Comparison of ENCODE assay signal across 23 cellular contexts in genomic region chr15:74626336-74626735, GRCh38. TPM values are rescaled to one million over a fixed set of nuclear protein-coding genes. Genes with fewer than 3 reads are reported as not detected.
DNase-seq lines count a peak whose midpoint lies in the region; ATAC-seq and TF ChIP-seq lines count a peak whose summit lies in the region.
"Had no signal": no experiment of that assay in that cellular context is flagged by ENCODE, and none has a peak within 500 bp of the region (broad histone marks: within the 10 kb centered on the region; RNA-seq: fewer than 3 reads in every experiment).

No MANE protein-coding gene starts in this region.

- H3K4me3 ChIP-seq in upper lobe of right lung (no peak overlapping the region), lower lobe of right lung (no peak overlapping the region)
- H3K4me3 ChIP-seq: ascending aorta, left lung, neural progenitor cell, thoracic aorta had no signal

- POLR2A ChIA-PET in activated B cell treated with CpG ODN at 0.5 μM for 24 hours (lab: Charles Lee): interaction anchor here (1.1 to 2.5 kb wide), 2 partner anchors 10 to 162 kb away, joined by 3 to 22 read pairs; partner anchors contain the start of gene CLK3

- no peak for DNase-seq in stimulated activated naive CD8-positive, alpha-beta T cell treated with anti-CD3 and anti-CD28 coated beads, Interleukin-15, Interleukin-2, amounts not matched to agents 100 U/mL and 50 U/mL, for 24 hours
- DNase-seq in activated B cell treated with CpG ODN at 0.5 μM for 24 hours: no peak
- DNase-seq in upper lobe of right lung: peak; percentile 43
- no peak for DNase-seq in NCI-H187 (lab: John Stamatoyannopoulos, UW)
- no peak for DNase-seq in lower lobe of right lung
- DNase-seq: activated CD4-positive, CD25-positive, alpha-beta regulatory T cell treated with anti-CD3 and anti-CD28 coated beads, Interleukin-2, amount 50 U/mL, for 72 hours; CD4-positive, alpha-beta T cell; DMS 273 treated with DMSO at 0.1 percent for 48 hours; effector CD4-positive, alpha-beta T cell; erythroblast; foreskin fibroblast; HCEC 1CT; left lung; NCI-H526 treated with DMSO at 0.1 percent for 48 hours; SIG-M5; stimulated activated CD4-positive, alpha-beta T cell treated with anti-CD3 and anti-CD28 coated beads, Interleukin-15, amount 100 ng/mL, for 24 hours had no signal

- H3K9me3 ChIP-seq in upper lobe of right lung: no peaks in the 10 kb centered on the region
- H3K9me3 ChIP-seq in lower lobe of right lung: no peaks in the 10 kb centered on the region
- H3K9me3 ChIP-seq: ascending aorta, left lung, thoracic aorta had no signal

- intact Hi-C loops in activated B cell treated with CpG ODN at 0.5 μM for 24 hours (cut with micrococcal nuclease) (no loop called here), upper lobe of right lung (cut with DNase I) (loop anchor here (5.0 kb wide), 1 partner anchor 149 kb away; no protein-coding TSS in a partner anchor), lower lobe of right lung (cut with DNase I) (no loop called here)
- intact Hi-C loops in dendritic cell treated with granulocyte-macrophage colony-stimulating factor and Interleukin-4, amounts not matched to agents 40 ng/mL and 50 ng/mL, for 4 days (cut with micrococcal nuclease): no loop called here

- no peak overlapping the region for H3K4me3 Mint-ChIP-seq in stimulated activated naive CD8-positive, alpha-beta T cell treated with anti-CD3 and anti-CD28 coated beads, Interleukin-15, Interleukin-2, amounts not matched to agents 100 ng/mL and 50 ng/mL, for 24 hours
- H3K4me3 Mint-ChIP-seq in activated B cell treated with CpG ODN at 0.5 μM for 24 hours: no peak overlapping the region
- no peak overlapping the region for H3K4me3 Mint-ChIP-seq in dendritic cell treated with granulocyte-macrophage colony-stimulating factor and Interleukin-4, amounts not matched to agents 40 ng/mL and 50 ng/mL, for 4 days
- H3K4me3 Mint-ChIP-seq: CD4-positive, alpha-beta T cell; neural progenitor cell had no signal

- peak overlapping the region; percentile 58 for H3K27ac Mint-ChIP-seq in stimulated activated naive CD8-positive, alpha-beta T cell treated with anti-CD3 and anti-CD28 coated beads, Interleukin-15, Interleukin-2, amounts not matched to agents 100 ng/mL and 50 ng/mL, for 24 hours
- peak overlapping the region; percentile 89 for H3K27ac Mint-ChIP-seq in activated B cell treated with CpG ODN at 0.5 μM for 24 hours
- H3K27ac Mint-ChIP-seq in dendritic cell treated with granulocyte-macrophage colony-stimulating factor and Interleukin-4, amounts not matched to agents 40 ng/mL and 50 ng/mL, for 4 days: peak overlapping the region; percentile 10
- H3K27ac Mint-ChIP-seq: CD4-positive, alpha-beta T cell; neural progenitor cell had no signal

- no peak for ATAC-seq in stimulated activated naive CD8-positive, alpha-beta T cell treated with anti-CD3 and anti-CD28 coated beads, Interleukin-15, Interleukin-2, amounts not matched to agents 100 U/mL and 50 U/mL, for 24 hours
- ATAC-seq in activated B cell treated with CpG ODN at 0.5 μM for 24 hours (ENCODE audit: low read depth) (no peak), upper lobe of right lung (no peak), lower lobe of right lung (no peak), GM18858 (IDR thresholded peaks at IDR 0.05; ENCODE audit: unreplicated experiment) (no peak)
- ATAC-seq: left lung, sciatic nerve had no signal

- H3K27me3 ChIP-seq in upper lobe of right lung (no peaks in the 10 kb centered on the region), lower lobe of right lung (ENCODE audit: low read depth) (no peaks in the 10 kb centered on the region)
- H3K27me3 ChIP-seq: ascending aorta, left lung, neural progenitor cell had no signal

- peaks cover 29% of the 10 kb centered on the region for H3K4me1 Mint-ChIP-seq in stimulated activated naive CD8-positive, alpha-beta T cell treated with anti-CD3 and anti-CD28 coated beads, Interleukin-15, Interleukin-2, amounts not matched to agents 100 ng/mL and 50 ng/mL, for 24 hours (ENCODE audit: low read depth)
- peaks cover 67% of the 10 kb centered on the region for H3K4me1 Mint-ChIP-seq in activated B cell treated with CpG ODN at 0.5 μM for 24 hours
- H3K4me1 Mint-ChIP-seq in dendritic cell treated with granulocyte-macrophage colony-stimulating factor and Interleukin-4, amounts not matched to agents 40 ng/mL and 50 ng/mL, for 4 days (ENCODE audit: low read depth): peaks cover 44% of the 10 kb centered on the region
- H3K4me1 Mint-ChIP-seq: neural progenitor cell had no signal

- TF ChIP-seq CTCF in activated B cell treated with CpG ODN at 0.5 μM for 24 hours (IDR thresholded peaks at IDR 0.05) (no peak), upper lobe of right lung (IDR thresholded peaks at IDR 0.05) (no peak), lower lobe of right lung (IDR thresholded peaks at IDR 0.05) (no peak)

- H3K36me3 ChIP-seq in upper lobe of right lung (peaks cover 100% of the 10 kb centered on the region), lower lobe of right lung (peaks cover 100% of the 10 kb centered on the region)
- H3K36me3 ChIP-seq: neural progenitor cell had no signal

- H3K36me3 Mint-ChIP-seq in stimulated activated naive CD8-positive, alpha-beta T cell treated with anti-CD3 and anti-CD28 coated beads, Interleukin-15, Interleukin-2, amounts not matched to agents 100 ng/mL and 50 ng/mL, for 24 hours (ENCODE audit: low read depth): peaks cover 59% of the 10 kb centered on the region
- peaks cover 90% of the 10 kb centered on the region for H3K36me3 Mint-ChIP-seq in activated B cell treated with CpG ODN at 0.5 μM for 24 hours (ENCODE audit: low read depth)
- peaks cover 100% of the 10 kb centered on the region for H3K36me3 Mint-ChIP-seq in dendritic cell treated with granulocyte-macrophage colony-stimulating factor and Interleukin-4, amounts not matched to agents 40 ng/mL and 50 ng/mL, for 4 days (ENCODE audit: low read depth)

- H3K27me3 Mint-ChIP-seq in stimulated activated naive CD8-positive, alpha-beta T cell treated with anti-CD3 and anti-CD28 coated beads, Interleukin-15, Interleukin-2, amounts not matched to agents 100 ng/mL and 50 ng/mL, for 24 hours: no peaks in the 10 kb centered on the region
- no peaks in the 10 kb centered on the region for H3K27me3 Mint-ChIP-seq in activated B cell treated with CpG ODN at 0.5 μM for 24 hours
- H3K27me3 Mint-ChIP-seq in dendritic cell treated with granulocyte-macrophage colony-stimulating factor and Interleukin-4, amounts not matched to agents 40 ng/mL and 50 ng/mL, for 4 days: no peaks in the 10 kb centered on the region
- H3K27me3 Mint-ChIP-seq: CD4-positive, alpha-beta T cell had no signal

- CTCF ChIA-PET in activated B cell treated with CpG ODN at 0.5 μM for 24 hours (lab: Charles Lee): interaction anchor here (1.2 kb wide), 1 partner anchor 255 kb away, joined by 3 read pairs; no protein-coding TSS in a partner anchor

- H3K4me1 ChIP-seq in upper lobe of right lung: peaks cover 13% of the 10 kb centered on the region
- peaks cover 14% of the 10 kb centered on the region for H3K4me1 ChIP-seq in lower lobe of right lung
- H3K4me1 ChIP-seq: ascending aorta, neural progenitor cell had no signal

- H3K27ac ChIP-seq in upper lobe of right lung: no peak overlapping the region
- H3K27ac ChIP-seq in lower lobe of right lung: no peak overlapping the region
- H3K27ac ChIP-seq: ascending aorta, left lung, neural progenitor cell, thoracic aorta had no signal

- H3K9me3 Mint-ChIP-seq in stimulated activated naive CD8-positive, alpha-beta T cell treated with anti-CD3 and anti-CD28 coated beads, Interleukin-15, Interleukin-2, amounts not matched to agents 100 ng/mL and 50 ng/mL, for 24 hours: no peaks in the 10 kb centered on the region
- no peaks in the 10 kb centered on the region for H3K9me3 Mint-ChIP-seq in activated B cell treated with CpG ODN at 0.5 μM for 24 hours
- H3K9me3 Mint-ChIP-seq in dendritic cell treated with granulocyte-macrophage colony-stimulating factor and Interleukin-4, amounts not matched to agents 40 ng/mL and 50 ng/mL, for 4 days: no peaks in the 10 kb centered on the region
- H3K9me3 Mint-ChIP-seq: CD4-positive, alpha-beta T cell; neural progenitor cell had no signal

RNA-seq across cellular contexts. Expression of gene CLK3, which starts 10.7 kb away (rescaled TPM):
- total RNA-seq in activated B cell treated with CpG ODN at 0.5 μM for 24 hours (100 and 116 TPM in 2 replicates), upper lobe of right lung (72.9 TPM), lower lobe of right lung (75.5 TPM)

Comparison
In these comparisons a context has a peak if more than half of its experiments do, and no peak if none do; other contexts are left out.
1. H3K27ac Mint-ChIP-seq: peak in every context shown above with its lines; median percentile 89 in activated B cell treated with CpG ODN at 0.5 μM for 24 hours; 58 in stimulated activated naive CD8-positive, alpha-beta T cell treated with anti-CD3 and anti-CD28 coated beads, Interleukin-15, Interleukin-2, amounts not matched to agents 100 ng/mL and 50 ng/mL, for 24 hours; 10 in dendritic cell treated with granulocyte-macrophage colony-stimulating factor and Interleukin-4, amounts not matched to agents 40 ng/mL and 50 ng/mL, for 4 days.